ENCODE assay signal across 17 cellular contexts in the genomic region with DNA sequence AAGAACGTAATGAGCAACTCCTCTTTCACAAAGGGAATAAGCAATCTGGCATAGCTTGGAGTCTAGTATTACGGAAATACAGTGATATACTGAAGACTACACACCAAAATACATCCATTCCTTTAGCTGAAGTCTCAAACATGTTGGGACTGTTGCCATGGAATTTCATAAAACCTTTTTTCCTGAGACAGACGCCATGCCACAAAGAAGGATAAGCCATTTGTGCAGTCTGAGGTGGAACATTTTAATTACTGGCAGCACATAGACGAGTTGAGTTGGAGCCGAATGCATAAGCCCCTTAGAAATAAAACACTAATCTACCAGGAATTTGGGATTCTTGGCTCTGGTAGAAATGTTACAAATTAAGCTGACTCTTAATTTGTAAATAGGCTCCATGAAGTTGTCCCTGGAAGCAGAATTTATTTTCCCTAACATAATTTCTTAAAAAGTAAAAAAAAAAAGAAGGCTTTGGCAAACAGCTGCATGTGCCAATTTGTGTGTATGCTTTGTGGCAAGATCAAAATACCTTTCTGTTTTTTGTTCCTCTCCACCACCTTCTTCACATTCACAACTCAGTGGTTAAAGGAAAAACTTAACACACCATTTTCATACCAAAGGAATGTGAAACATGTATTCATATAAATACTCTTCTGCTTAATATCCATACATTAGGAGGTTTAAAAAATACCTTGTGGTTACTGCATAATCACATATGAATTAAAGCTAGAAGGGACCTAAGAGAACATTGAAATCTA. TPM values are rescaled to one million over a fixed set of nuclear protein-coding genes. Genes with fewer than 3 reads are reported as not detected.
A peak's percentile ranks its signal among the peaks of the same experiment; 100 is the strongest.
DNase-seq lines count a peak whose midpoint lies in the region; ATAC-seq and FAIRE-seq lines count a peak whose summit lies in the region.
"Had no signal": no experiment of that assay in that cellular context is flagged by ENCODE, and none has a peak within 500 bp of the region (broad histone marks: within the 10 kb centered on the region; RNA-seq: fewer than 3 reads in every experiment).

No MANE protein-coding gene starts in this region.

- no peak overlapping the region for H3K4me3 Mint-ChIP-seq in activated naive CD8-positive, alpha-beta T cell treated with anti-CD3 and anti-CD28 coated beads for 36 hours
- H3K4me3 Mint-ChIP-seq: dendritic cell treated with granulocyte-macrophage colony-stimulating factor and Interleukin-4, amounts not matched to agents 40 ng/mL and 50 ng/mL, for 4 days had no signal

- peaks cover 69% of the 10 kb centered on the region for H3K36me3 Mint-ChIP-seq in activated naive CD8-positive, alpha-beta T cell treated with anti-CD3 and anti-CD28 coated beads for 36 hours

- no peak for FAIRE-seq in GM19239 (lab: Jason Lieb, UNC)

- H3K4me1 Mint-ChIP-seq in activated naive CD8-positive, alpha-beta T cell treated with anti-CD3 and anti-CD28 coated beads for 36 hours, result peaks cover 78% of the 10 kb centered on the region

- H3K27me3 Mint-ChIP-seq in activated naive CD8-positive, alpha-beta T cell treated with anti-CD3 and anti-CD28 coated beads for 36 hours, result no peaks in the 10 kb centered on the region

- DNase-seq in AG08395 (ENCODE audit: low spot score) (peak; percentile 31), EH (ENCODE audit: low read depth) (peak; percentile 63), iris pigment epithelial cell (ENCODE audit: low read depth) (peak; percentile 29), NCI-H1930 (lab: John Stamatoyannopoulos, UW) (no peak), GM19239 (ENCODE audit: insufficient read length, low spot score) (no peak), SKM-1 treated with dmso at 0.1 percent for 144 hours (lab: John Stamatoyannopoulos, UW; ENCODE audit: unreplicated experiment) (no peak)
- no peak for DNase-seq in activated naive CD8-positive, alpha-beta T cell treated with anti-CD3 and anti-CD28 coated beads for 36 hours
- DNase-seq: amniotic stem cell; BE2C; midbrain; NCI-H1694; NCI-H69; stimulated activated CD4-positive, alpha-beta T cell treated with anti-CD3 and anti-CD28 coated beads, Interleukin-2, amount 100 ng/mL, for 24 hours had no signal

- no peak for ATAC-seq in GM21529 (IDR thresholded peaks at IDR 0.05; ENCODE audit: unreplicated experiment)

- peaks cover 8% of the 10 kb centered on the region for H3K9me3 Mint-ChIP-seq in activated naive CD8-positive, alpha-beta T cell treated with anti-CD3 and anti-CD28 coated beads for 36 hours
- H3K9me3 Mint-ChIP-seq: dendritic cell treated with granulocyte-macrophage colony-stimulating factor and Interleukin-4, amounts not matched to agents 40 ng/mL and 50 ng/mL, for 4 days had no signal

- peak overlapping the region; percentile 8 for H3K27ac Mint-ChIP-seq in activated naive CD8-positive, alpha-beta T cell treated with anti-CD3 and anti-CD28 coated beads for 36 hours
- H3K27ac Mint-ChIP-seq: dendritic cell treated with granulocyte-macrophage colony-stimulating factor and Interleukin-4, amounts not matched to agents 40 ng/mL and 50 ng/mL, for 4 days; progenitor cell of endocrine pancreas had no signal

RNA-seq across cellular contexts. Expression of gene GRB7, which starts 25.5 kb away (rescaled TPM):
- total RNA-seq in activated naive CD8-positive, alpha-beta T cell treated with anti-CD3 and anti-CD28 coated beads for 36 hours, result under 1 TPM; 0.60 to 0.84 TPM
- total RNA-seq: activated CD8-positive, alpha-beta memory T cell treated with anti-CD3 and anti-CD28 coated beads for 36 hours had no signal

RNA-seq across cellular contexts. Expression of gene MIEN1, which starts 32.9 kb away (rescaled TPM):
- total RNA-seq in activated naive CD8-positive, alpha-beta T cell treated with anti-CD3 and anti-CD28 coated beads for 36 hours, result 10 to 100 TPM; 30.7 to 33.3 TPM

Comparison
In these comparisons a context has a peak if more than half of its experiments do, and no peak if none do; other contexts are left out.
1. DNase-seq: peak in AG08395 (single experiment), EH (single experiment) and iris pigment epithelial cell (single experiment); none in activated naive CD8-positive, alpha-beta T cell treated with anti-CD3 and anti-CD28 coated beads for 36 hours (single experiment), NCI-H1930 (0 of 2), GM19239 (single experiment) and SKM-1 treated with dmso at 0.1 percent for 144 hours (single experiment).